ENCODE assay signal across 8 cellular contexts in genomic region chr17:10119203-10120112, GRCh38.
A peak's percentile ranks its signal among the peaks of the same experiment; 100 is the strongest.
DNase-seq lines count a peak whose midpoint lies in the region; ATAC-seq, FAIRE-seq and TF ChIP-seq lines count a peak whose summit lies in the region.

No MANE protein-coding gene starts in this region.

- peak overlapping the region; percentile 44; the same call in 1 of the 2 replicates for H2BK120ac ChIP-seq in IMR-90 (ENCODE audit: low read depth, low read length)

- H4K91ac ChIP-seq in IMR-90 (ENCODE audit: insufficient read depth, low read depth, low read length): no peak overlapping the region; the same call in 1 of the 2 replicates

- H3K27me3 ChIP-seq in CD4-positive, alpha-beta T cell (ENCODE audit: control insufficient read depth, insufficient read depth, low read length): no peaks in the 10 kb centered on the region
- H3K27me3 ChIP-seq in IMR-90 (ENCODE audit: control insufficient read depth, insufficient read depth, low read length): no peaks in the 10 kb centered on the region
- H3K27me3 ChIP-seq in GM12878 (replicated peaks in 1 of 2; ENCODE audit: control insufficient read depth in 2 of 2, insufficient read depth in 2 of 2, low read length in 1 of 2): 0 out of 4 replicates have a peak, but pooled peaks cover 0 to 1% of the 10 kb centered on the region in 2 experiments
- no peaks in the 10 kb centered on the region for H3K27me3 ChIP-seq in muscle layer of duodenum (ENCODE audit: low read depth, low read length)

- H3K36me3 Mint-ChIP-seq in CD4-positive, alpha-beta T cell (ENCODE audit: low read depth): no peaks in the 10 kb centered on the region
- H3K36me3 Mint-ChIP-seq in activated CD4-positive, alpha-beta T cell treated with anti-CD3 and anti-CD28 coated beads for 36 hours (ENCODE audit: low read depth): no peaks in the 10 kb centered on the region

- no peak overlapping the region for H2BK5ac ChIP-seq in IMR-90 (ENCODE audit: low read depth, low read length, poor library complexity, severe bottlenecking)

- peaks cover 63% of the 10 kb centered on the region for H3K4me1 Mint-ChIP-seq in CD4-positive, alpha-beta T cell (ENCODE audit: low read depth)
- H3K4me1 Mint-ChIP-seq in activated CD4-positive, alpha-beta T cell treated with anti-CD3 and anti-CD28 coated beads for 36 hours: peaks cover 49% of the 10 kb centered on the region

- TF ChIP-seq RAD21 in IMR-90 (IDR thresholded peaks at IDR 0.05; ENCODE audit: low read length): no peak
- TF ChIP-seq RAD21 in GM12878 (IDR thresholded peaks at IDR 0.05; ENCODE audit: insufficient read depth, low read depth, low read length): no peak

- TF ChIP-seq EP300 in GM12878 (IDR thresholded peaks at IDR 0.05; ENCODE audit: borderline replicate concordance in 1 of 2, control insufficient read depth in 1 of 2, low read depth in 2 of 2, low read length in 2 of 2): no peak

- H2BK15ac ChIP-seq in IMR-90 (ENCODE audit: low read depth, low read length): peak overlapping the region; percentile 39; the same call in 1 of the 3 replicates

- TF ChIP-seq CTCF in CD4-positive, alpha-beta T cell (IDR thresholded peaks at IDR 0.05): no peak
- TF ChIP-seq CTCF in IMR-90 (conservative IDR thresholded peaks at IDR 0.05; ENCODE audit: low read depth, low read length): no peak
- TF ChIP-seq CTCF in GM12878 (IDR thresholded peaks at IDR 0.05 in 2 of 3, conservative IDR thresholded peaks at IDR 0.05 in 1 of 3; ENCODE audit: control insufficient read depth in 2 of 3, extremely low read depth in 1 of 3, insufficient read depth in 1 of 3, low read depth in 3 of 3, low read length in 3 of 3): no peak

- H3K27ac Mint-ChIP-seq in CD4-positive, alpha-beta T cell: peak overlapping the region; percentile 52
- H3K27ac Mint-ChIP-seq in activated CD4-positive, alpha-beta T cell treated with anti-CD3 and anti-CD28 coated beads for 36 hours: no peak overlapping the region

- H3K4me2 ChIP-seq in IMR-90 (ENCODE audit: low read depth, low read length) (no peak overlapping the region), GM12878 (ENCODE audit: control insufficient read depth, insufficient read depth) (no peak overlapping the region)

- intact Hi-C loops in CD4-positive, alpha-beta T cell (cut with DNase I, micrococcal nuclease): loop anchor here (5.0 to 10.0 kb wide), 3 partner anchors 48 to 78 kb away; partner anchors contain the start of gene GAS7 (in 1 of the 2)
- intact Hi-C loops in IMR-90 (cut with micrococcal nuclease) (loop anchor here (10.0 kb wide), 1 partner anchor 495 kb away; no protein-coding TSS in a partner anchor), GM12878 (cut with micrococcal nuclease; ENCODE audit: unreplicated experiment) (no loop called here)
- intact Hi-C loops in activated CD4-positive, alpha-beta T cell treated with anti-CD3 and anti-CD28 coated beads for 36 hours (cut with DNase I, micrococcal nuclease): no loop called here

- BruUV-seq in IMR-90 (replicated peaks; lab: Mats Ljungman, UMichigan): no TSS peak
- BruUV-seq in GM12878 (replicated peaks; lab: Mats Ljungman, UMichigan): no TSS peak

- H3K4me3 ChIP-seq in IMR-90 (ENCODE audit: insufficient read depth, low read depth, low read length): no peak overlapping the region
- H3K4me3 ChIP-seq in GM12878: no peak overlapping the region
- no peak overlapping the region for H3K4me3 ChIP-seq in muscle layer of duodenum (ENCODE audit: low read depth in 1 of 2, low read length in 2 of 2)

- H4K8ac ChIP-seq in IMR-90 (ENCODE audit: low read depth in 2 of 2, low read length in 2 of 2): no peak overlapping the region

- WGBS in IMR-90 (ENCODE audit: extremely low coverage in 2 of 2, insufficient read length in 1 of 2), 2 experiments: 83% methylated on average over 4 of the region's 9 CpGs; no CpG with 5 or more reads in 1 of the 2 experiments
- WGBS in GM12878 (ENCODE audit: insufficient coverage, insufficient replicate concordance, low lambda C conversion rate, missing lambda C conversion rate): 13% methylated on average over 8 of the region's 9 CpGs

- RAD21 ChIA-PET in GM12878 (lab: Charles Lee; ENCODE audit: unreplicated experiment): interaction anchor here (0.7 kb wide), 1 partner anchor 108 kb away, joined by 3 read pairs; no protein-coding TSS in a partner anchor

- no peak overlapping the region for H3K18ac ChIP-seq in IMR-90 (ENCODE audit: low read depth, low read length)

- in situ Hi-C loops in IMR-90 (cut with MboI; ENCODE audit: low sequenced_read_pairs) (no loop called here), GM12878 (cut with MboI) (no loop called here)

- H3K4me3 Mint-ChIP-seq in CD4-positive, alpha-beta T cell: peak overlapping the region; percentile 53
- no peak overlapping the region for H3K4me3 Mint-ChIP-seq in activated CD4-positive, alpha-beta T cell treated with anti-CD3 and anti-CD28 coated beads for 36 hours

- ATAC-seq in CD4-positive, alpha-beta T cell (ENCODE audit: poor library complexity): no peak
- no peak for ATAC-seq in IMR-90 (ENCODE audit: low read depth)
- ATAC-seq in GM12878: peak; percentile 24
- ATAC-seq in activated CD4-positive, alpha-beta T cell treated with anti-CD3 and anti-CD28 coated beads for 36 hours: no peak
- no peak for ATAC-seq in GM21528 (IDR thresholded peaks at IDR 0.05; ENCODE audit: low FRiP score, unreplicated experiment)

- DNase-seq in CD4-positive, alpha-beta T cell: no peak
- no peak for DNase-seq in IMR-90
- DNase-seq in GM12878 (ENCODE audit: low read depth, low spot score): peak; percentile 37
- DNase-seq in cerebellum (ENCODE audit: low spot score): no peak
- DNase-seq in activated CD4-positive, alpha-beta T cell treated with anti-CD3 and anti-CD28 coated beads for 36 hours: no peak
- DNase-seq in COLO829 (ENCODE audit: low spot score): no peak

- TF ChIP-seq POLR2A in IMR-90 (IDR thresholded peaks at IDR 0.05; ENCODE audit: low read depth, low read length): no peak
- TF ChIP-seq POLR2A in GM12878 (IDR thresholded peaks at IDR 0.05; ENCODE audit: low read depth, low read length): no peak

- no peak overlapping the region for H2AK9ac ChIP-seq in IMR-90 (replicated peaks; ENCODE audit: low read depth, low read length, poor library complexity)

- no peaks in the 10 kb centered on the region for H4K20me1 ChIP-seq in IMR-90 (ENCODE audit: insufficient read depth, low read length)
- no peaks in the 10 kb centered on the region for H4K20me1 ChIP-seq in GM12878 (ENCODE audit: control insufficient read depth, insufficient read depth)

- no peak overlapping the region for H3K56ac ChIP-seq in IMR-90 (ENCODE audit: extremely low read depth, insufficient read depth, low read length)

- H4K5ac ChIP-seq in IMR-90 (ENCODE audit: low read depth, low read length): no peak overlapping the region

- H3K4ac ChIP-seq in IMR-90 (ENCODE audit: low read depth, low read length): peak overlapping the region; percentile 33; the same call in 1 of the 2 replicates

- H2AK5ac ChIP-seq in IMR-90 (ENCODE audit: low read depth, low read length): 0 out of 2 replicates have a peak overlapping the region, but pooled peaks have one; percentile 10

- SMC1A ChIA-PET in GM12878 (lab: Charles Lee; ENCODE audit: uncharacterized antibody, unreplicated experiment): interaction anchor here (1.1 kb wide), 2 partner anchors 40 to 151 kb away, joined by 3 read pairs; no protein-coding TSS in a partner anchor

- H2AFZ ChIP-seq in IMR-90 (replicated peaks; ENCODE audit: low read length, poor library complexity): no peak overlapping the region
- peak overlapping the region; percentile 19; the same call in 1 of the 2 replicates for H2AFZ ChIP-seq in GM12878 (ENCODE audit: control insufficient read depth, low read depth, low read length)

- peak; percentile 18 for FAIRE-seq in GM12878 (lab: Jason Lieb, UNC)

- H3K9ac ChIP-seq in IMR-90 (ENCODE audit: low read depth, low read length): no peak overlapping the region
- H3K9ac ChIP-seq in GM12878 (ENCODE audit: control insufficient read depth, insufficient read depth, low read length): no peak overlapping the region

- H3K27ac ChIP-seq in CD4-positive, alpha-beta T cell (ENCODE audit: low read depth, low read length): peak overlapping the region; percentile 29
- H3K27ac ChIP-seq in IMR-90 (ENCODE audit: insufficient read depth, low read length) (no peak overlapping the region), GM12878 (ENCODE audit: control insufficient read depth, insufficient read depth) (no peak overlapping the region), muscle layer of duodenum (ENCODE audit: low read length) (peak overlapping the region; percentile 24)

- peaks cover 4% of the 10 kb centered on the region for H3K27me3 Mint-ChIP-seq in CD4-positive, alpha-beta T cell
- H3K27me3 Mint-ChIP-seq in activated CD4-positive, alpha-beta T cell treated with anti-CD3 and anti-CD28 coated beads for 36 hours: peaks cover 6% of the 10 kb centered on the region

- POLR2A ChIA-PET in CD4-positive, alpha-beta T cell (lab: Charles Lee): no interaction called here
- POLR2A ChIA-PET in IMR-90 (lab: Charles Lee; ENCODE audit: unreplicated experiment) (no interaction called here), GM12878 (lab: Charles Lee) (no interaction called here)
- POLR2A ChIA-PET in activated CD4-positive, alpha-beta T cell treated with anti-CD3 and anti-CD28 coated beads for 36 hours (lab: Charles Lee): no interaction called here

- peaks cover 0 to 4% of the 10 kb centered on the region in 2 experiments; a peak in 1 of 4 replicates for H3K79me1 ChIP-seq in IMR-90 (ENCODE audit: low read depth in 1 of 2, low read length in 2 of 2)

- H3K9me1 ChIP-seq in IMR-90 (ENCODE audit: insufficient read depth, low read length): peaks cover 12% of the 10 kb centered on the region

- no peaks in the 10 kb centered on the region for H3K9me3 Mint-ChIP-seq in CD4-positive, alpha-beta T cell
- no peaks in the 10 kb centered on the region for H3K9me3 Mint-ChIP-seq in activated CD4-positive, alpha-beta T cell treated with anti-CD3 and anti-CD28 coated beads for 36 hours (ENCODE audit: low read depth)

- H3K9me3 ChIP-seq in CD4-positive, alpha-beta T cell (ENCODE audit: control insufficient read depth, low read length): no peaks in the 10 kb centered on the region
- no peaks in the 10 kb centered on the region; the same call in 1 of the 2 replicates for H3K9me3 ChIP-seq in IMR-90 (ENCODE audit: control insufficient read depth, insufficient read depth, low read length)
- H3K9me3 ChIP-seq in GM12878 (replicated peaks; ENCODE audit: control insufficient read depth, insufficient read depth, low read length): no peaks in the 10 kb centered on the region; the same call in 2 of the 3 replicates
- no peaks in the 10 kb centered on the region for H3K9me3 ChIP-seq in muscle layer of duodenum (ENCODE audit: control insufficient read depth in 1 of 2, low read length in 2 of 2)

- H2BK20ac ChIP-seq in IMR-90 (ENCODE audit: low read depth, low read length): peak overlapping the region; percentile 38; the same call in 1 of the 2 replicates

- H3K23ac ChIP-seq in IMR-90 (ENCODE audit: low read depth, low read length): peak overlapping the region; percentile 51; the same call in 1 of the 2 replicates

- H3K14ac ChIP-seq in IMR-90 (replicated peaks; ENCODE audit: low read depth, low read length): no peak overlapping the region

- H3K79me2 ChIP-seq in GM12878 (ENCODE audit: control insufficient read depth, insufficient read depth, low read length): no peaks in the 10 kb centered on the region

- H3K36me3 ChIP-seq in IMR-90 (ENCODE audit: control insufficient read depth, insufficient read depth, low read length) (no peaks in the 10 kb centered on the region), GM12878 (ENCODE audit: control insufficient read depth in 2 of 2, insufficient read depth in 2 of 2, low read length in 1 of 2) (no peaks in the 10 kb centered on the region), muscle layer of duodenum (ENCODE audit: control insufficient read depth in 1 of 2, insufficient read depth in 2 of 2, low read length in 2 of 2) (no peaks in the 10 kb centered on the region)

- peaks cover 27% of the 10 kb centered on the region for H3K4me1 ChIP-seq in IMR-90 (ENCODE audit: control insufficient read depth, insufficient read depth, low read length)
- peaks cover 46% of the 10 kb centered on the region for H3K4me1 ChIP-seq in GM12878 (ENCODE audit: control insufficient read depth, insufficient read depth, low read length)
- peaks cover 9 to 59% of the 10 kb centered on the region in 2 donors for H3K4me1 ChIP-seq in muscle layer of duodenum (ENCODE audit: control insufficient read depth in 1 of 2, insufficient read depth in 2 of 2, low read length in 2 of 2)

- CTCF ChIA-PET in CD4-positive, alpha-beta T cell (lab: Charles Lee): no interaction called here
- CTCF ChIA-PET in IMR-90 (lab: Yijun Ruan, JAX) (no interaction called here), GM12878 (lab: Yijun Ruan, JAX) (interaction anchor here (0.9 kb wide), 1 partner anchor 108 kb away, joined by 3 read pairs; no protein-coding TSS in a partner anchor)
- CTCF ChIA-PET in activated CD4-positive, alpha-beta T cell treated with anti-CD3 and anti-CD28 coated beads for 36 hours (lab: Charles Lee): no interaction called here

- dilution Hi-C loops in IMR-90 (cut with HindIII; ENCODE audit: low sequenced_read_pairs, unreplicated experiment): no loop called here

Comparison
In these comparisons a context has a peak if more than half of its experiments do, and no peak if none do; other contexts are left out.
1. H3K27ac ChIP-seq: peak in CD4-positive, alpha-beta T cell (single experiment) and muscle layer of duodenum (single experiment); none in IMR-90 (single experiment) and GM12878 (single experiment).
2. intact Hi-C loops: an anchor here in CD4-positive, alpha-beta T cell (5.0 to 10.0 kb wide) and IMR-90 (10.0 kb wide); none called in GM12878 and activated CD4-positive, alpha-beta T cell treated with anti-CD3 and anti-CD28 coated beads for 36 hours.